24 cellular contexts compared by ENCODE assay signal in genomic region chr10:47333532-47333931, GRCh38. TPM values are rescaled to one million over a fixed set of nuclear protein-coding genes. Genes with fewer than 3 reads are reported as not detected.
A peak's percentile ranks its signal among the peaks of the same experiment; 100 is the strongest.
DNase-seq lines count a peak whose midpoint lies in the region; ATAC-seq, FAIRE-seq and TF ChIP-seq lines count a peak whose summit lies in the region.
"Had no signal": no experiment of that assay in that cellular context is flagged by ENCODE, and none has a peak within 500 bp of the region (broad histone marks: within the 10 kb centered on the region; RNA-seq: fewer than 3 reads in every experiment).

No MANE protein-coding gene starts in this region.

- WGBS in HepG2 (ENCODE audit: low lambda C conversion rate) = 2% methylated on average over 6 of the region's 6 CpGs
- WGBS in right lobe of liver (ENCODE audit: insufficient coverage, low coverage, low lambda C conversion rate, missing lambda C conversion rate) = 75% methylated on average over 6 of the region's 6 CpGs

- H3K79me2 ChIP-seq in HepG2 (ENCODE audit: insufficient read depth, low read length) (no peaks in the 10 kb centered on the region), osteoblast (ENCODE audit: insufficient read depth, low read length) (no peaks in the 10 kb centered on the region)

- no peak for TF ChIP-seq CTCF in HepG2 (CRISPR knock-in tag; IDR thresholded peaks at IDR 0.05)
- TF ChIP-seq CTCF in right lobe of liver (IDR thresholded peaks at IDR 0.05) = no peak
- no peak for TF ChIP-seq CTCF in chondrocyte (IDR thresholded peaks at IDR 0.05)
- TF ChIP-seq CTCF in osteoblast (IDR thresholded peaks at IDR 0.05; ENCODE audit: extremely low read depth, low read depth, low read length) = no peak

- no peak for TF ChIP-seq RAD21 in HepG2 (CRISPR knock-in tag; IDR thresholded peaks at IDR 0.05)

- no peaks in the 10 kb centered on the region for H3K36me3 ChIP-seq in HepG2 (replicated peaks in 1 of 2; ENCODE audit: control insufficient read depth in 1 of 2, insufficient read depth in 2 of 2, low read length in 2 of 2)
- H3K36me3 ChIP-seq in right lobe of liver = no peaks in the 10 kb centered on the region
- H3K36me3 ChIP-seq in osteoblast (ENCODE audit: insufficient read depth, low read length) = no peaks in the 10 kb centered on the region
- H3K36me3 ChIP-seq: HAP-1 had no signal

- H3K4me3 ChIP-seq in HepG2 (replicated peaks in 1 of 3; ENCODE audit: insufficient read depth in 1 of 3, low read depth in 2 of 3, low read length in 3 of 3) (no peak overlapping the region), right lobe of liver (no peak overlapping the region), osteoblast (ENCODE audit: insufficient read depth, low read length) (no peak overlapping the region)
- H3K4me3 ChIP-seq: HAP-1 had no signal

- H3K27ac Mint-ChIP-seq in chondrocyte (ENCODE audit: unreplicated experiment) = no peak overlapping the region
- H3K27ac Mint-ChIP-seq: CD4-positive, alpha-beta memory T cell; HFFc6 had no signal

- intact Hi-C loops in HepG2 (cut with micrococcal nuclease; ENCODE audit: unreplicated experiment) = no loop called here
- intact Hi-C loops in right lobe of liver (cut with DNase I) = no loop called here

- H3K9me3 Mint-ChIP-seq in chondrocyte (ENCODE audit: low read depth) = no peaks in the 10 kb centered on the region
- H3K9me3 Mint-ChIP-seq: CD4-positive, alpha-beta memory T cell; HFFc6 had no signal

- peaks cover 2% of the 10 kb centered on the region for H3K4me1 Mint-ChIP-seq in chondrocyte (ENCODE audit: low read depth)
- H3K4me1 Mint-ChIP-seq: CD4-positive, alpha-beta memory T cell had no signal

- no TSS peak for BruUV-seq in HepG2 (replicated peaks; lab: Mats Ljungman, UMichigan)

- CTCF ChIA-PET in HepG2 (lab: Yijun Ruan, JAX; ENCODE audit: low intra/inter-chr PET ratio, low total read pairs) = no interaction called here

- TF ChIP-seq POLR2A in HepG2 (IDR thresholded peaks at IDR 0.05; ENCODE audit: insufficient read depth in 1 of 2, low read depth in 2 of 2, low read length in 2 of 2) = no peak
- no peak for TF ChIP-seq POLR2A in right lobe of liver (IDR thresholded peaks at IDR 0.05)

- no peak for FAIRE-seq in HepG2 (lab: Jason Lieb, UNC)
- FAIRE-seq: GM12891, GM18507, H54 had no signal

- no peak overlapping the region for H3K9ac ChIP-seq in HepG2 (ENCODE audit: insufficient read depth, low read depth, low read length)

- peaks cover 8% of the 10 kb centered on the region; the same call in 1 of the 2 replicates for H3K4me1 ChIP-seq in HepG2 (ENCODE audit: insufficient read depth, low read length)
- peaks cover 0 to 12% (median 5%) of the 10 kb centered on the region in 4 donors for H3K4me1 ChIP-seq in right lobe of liver
- H3K4me1 ChIP-seq in osteoblast (ENCODE audit: insufficient read depth, low read length) = no peaks in the 10 kb centered on the region
- H3K4me1 ChIP-seq: HAP-1 had no signal

- TF ChIP-seq EP300 in HepG2 (IDR thresholded peaks at IDR 0.05; ENCODE audit: low read depth in 2 of 2, low read length in 2 of 2) (no peak), HepG2 (CRISPR knock-in tag; IDR thresholded peaks at IDR 0.05; ENCODE audit: borderline replicate concordance) (no peak)

- no peak for DNase-seq in HepG2 (ENCODE audit: low spot score)
- no peak for DNase-seq in right lobe of liver
- peak; percentile 26 for DNase-seq in chondrocyte (ENCODE audit: low spot score)
- DNase-seq in osteoblast (ENCODE audit: insufficient read length, low spot score, missing footprints) = peak; percentile 35
- DNase-seq in inferior parietal cortex (ENCODE audit: extremely low spot score) = no peak
- DNase-seq in NCI-H446 treated with DMSO at 0.1 percent for 48 hours (lab: John Stamatoyannopoulos, UW) = no peak
- DNase-seq: C1 segment of cervical spinal cord; Calu3; CD4-positive, alpha-beta memory T cell; COR-L47; DMS53; DMS79 treated with DMSO at 0.1 percent for 48 hours; GF-D8; GOT3; HFFc6 had no signal

- POLR2A ChIA-PET in HepG2 (lab: Yijun Ruan, JAX) = no interaction called here

- H3K27me3 ChIP-seq in HepG2 (ENCODE audit: control insufficient read depth in 1 of 2, insufficient read depth in 2 of 2, low read length in 2 of 2) (0 out of 5 replicates have a peak, but pooled peaks cover 0 to 6% of the 10 kb centered on the region in 2 experiments), right lobe of liver (no peaks in the 10 kb centered on the region), osteoblast (ENCODE audit: insufficient read depth, low read length) (peaks cover 22% of the 10 kb centered on the region)

- peaks cover 25% of the 10 kb centered on the region for H3K27me3 Mint-ChIP-seq in chondrocyte (ENCODE audit: low read depth)

- in situ Hi-C loops in HepG2 (cut with HindIII; ENCODE audit: extremely low pct_ligation_motif_present, low pct_unique_long_range_greater_than_20kb) = no loop called here

- H4K20me1 ChIP-seq in HepG2 (ENCODE audit: insufficient read depth, low read length) (no peaks in the 10 kb centered on the region), osteoblast (ENCODE audit: insufficient read depth, low read length) (no peaks in the 10 kb centered on the region)

- H3K27ac ChIP-seq in HepG2 (ENCODE audit: extremely low read length, insufficient read depth, low read length) (no peak overlapping the region), right lobe of liver (no peak overlapping the region), osteoblast (ENCODE audit: low read depth, low read length) (no peak overlapping the region)

- no peak overlapping the region for H2AFZ ChIP-seq in HepG2 (ENCODE audit: low read length)
- no peak overlapping the region for H2AFZ ChIP-seq in osteoblast (ENCODE audit: low read length)

- no peaks in the 10 kb centered on the region for H3K36me3 Mint-ChIP-seq in chondrocyte (ENCODE audit: low read depth)
- H3K36me3 Mint-ChIP-seq: CD4-positive, alpha-beta memory T cell had no signal

- H3K4me2 ChIP-seq in HepG2 (ENCODE audit: low read depth, low read length) (no peak overlapping the region), osteoblast (ENCODE audit: insufficient read depth, low read length) (no peak overlapping the region)

- ATAC-seq in HepG2 = no peak
- no peak for ATAC-seq in right lobe of liver

- no peak overlapping the region for H3K4me3 Mint-ChIP-seq in chondrocyte (ENCODE audit: unreplicated experiment)
- H3K4me3 Mint-ChIP-seq: CD4-positive, alpha-beta memory T cell; HFFc6 had no signal

- H3K9me3 ChIP-seq in HepG2 (ENCODE audit: low read length) (no peaks in the 10 kb centered on the region), right lobe of liver (no peaks in the 10 kb centered on the region), osteoblast (ENCODE audit: low read depth, low read length) (no peaks in the 10 kb centered on the region)
- H3K9me3 ChIP-seq: HAP-1 had no signal

RNA-seq across cellular contexts. Expression of gene GDF2, which starts 11.3 kb away (rescaled TPM):
- total RNA-seq in HepG2 (2016; rRNA removed; fragmentation: Illumina TruSeq; extraction: Trizol) = not detected in 2 replicates
- total RNA-seq in HepG2 (2016; cell fraction: cytosol; rRNA removed; fragmentation: Illumina TruSeq; extraction: Trizol; ENCODE audit: low read depth) = not detected in 2 replicates
- not detected in 2 replicates for total RNA-seq in HepG2 (2016; cell fraction: insoluble cytoplasmic fraction; rRNA removed; fragmentation: Illumina TruSeq; extraction: Trizol)
- total RNA-seq in HepG2 (2016; cell fraction: membrane; rRNA removed; fragmentation: Illumina TruSeq; extraction: Trizol) = not detected in 2 replicates
- not detected in 2 replicates for total RNA-seq in HepG2 (2016; cell fraction: nucleus; rRNA removed; fragmentation: Illumina TruSeq; extraction: Trizol)
- not detected in 2 replicates for polyA plus RNA-seq in HepG2 (2011; rRNA removed)
- not detected in 2 replicates for polyA plus RNA-seq in HepG2 (2011; cell fraction: cytosol; rRNA removed)
- polyA plus RNA-seq in HepG2 (2011; cell fraction: nucleus; rRNA removed) = not detected in 2 replicates
- not detected in 2 replicates for polyA plus RNA-seq in HepG2 (2012)
- not detected in 2 replicates for polyA plus RNA-seq in HepG2 (2016; cell fraction: cytosol; fragmentation: Illumina TruSeq; extraction: Trizol; ENCODE audit: low read depth)
- polyA plus RNA-seq in HepG2 (2016; cell fraction: insoluble cytoplasmic fraction; fragmentation: Illumina TruSeq; extraction: Trizol; ENCODE audit: low read depth) = not detected in 2 replicates
- polyA plus RNA-seq in HepG2 (2016; cell fraction: membrane; fragmentation: Illumina TruSeq; extraction: Trizol; ENCODE audit: low read depth) = not detected in 2 replicates
- not detected in 2 replicates for polyA plus RNA-seq in HepG2 (2016; cell fraction: nucleus; fragmentation: Illumina TruSeq; extraction: Trizol; ENCODE audit: insufficient read depth, low read depth)
- polyA minus RNA-seq in HepG2 (2011; rRNA and poly(A)+ RNA removed; ENCODE audit: low replicate concordance) = not detected in 2 replicates
- polyA minus RNA-seq in HepG2 (2011; cell fraction: cytosol; rRNA and poly(A)+ RNA removed) = not detected in 2 replicates
- not detected in 2 replicates for polyA minus RNA-seq in HepG2 (2011; cell fraction: nucleus; rRNA and poly(A)+ RNA removed)
- total RNA-seq in right lobe of liver = 10 to 100 TPM in 3 of 6 experiments, 1 to 10 TPM in 3; 4.5 to 15.9 (median 9.7) TPM
- not detected in 3 replicates for total RNA-seq in chondrocyte
- not detected in 2 replicates for total RNA-seq in osteoblast
- total RNA-seq: A172; A673; Calu3; CD4-positive, alpha-beta memory T cell; Daoy; G401; HFFc6 had no signal
- polyA plus RNA-seq: BJ; CD4-positive, alpha-beta memory T cell had no signal

RNA-seq across cellular contexts. Expression of gene RBP3, which starts 14.6 kb away (rescaled TPM):
- not detected in 2 replicates for total RNA-seq in HepG2 (2016; rRNA removed; fragmentation: Illumina TruSeq; extraction: Trizol)
- total RNA-seq in HepG2 (2016; cell fraction: cytosol; rRNA removed; fragmentation: Illumina TruSeq; extraction: Trizol; ENCODE audit: low read depth) = not detected in 2 replicates
- not detected in 2 replicates for total RNA-seq in HepG2 (2016; cell fraction: insoluble cytoplasmic fraction; rRNA removed; fragmentation: Illumina TruSeq; extraction: Trizol)
- total RNA-seq in HepG2 (2016; cell fraction: membrane; rRNA removed; fragmentation: Illumina TruSeq; extraction: Trizol) = not detected in 2 replicates
- total RNA-seq in HepG2 (2016; cell fraction: nucleus; rRNA removed; fragmentation: Illumina TruSeq; extraction: Trizol) = not detected in 2 replicates
- not detected in 2 replicates for polyA plus RNA-seq in HepG2 (2011; rRNA removed)
- polyA plus RNA-seq in HepG2 (2011; cell fraction: cytosol; rRNA removed) = not detected in 2 replicates
- not detected in 2 replicates for polyA plus RNA-seq in HepG2 (2011; cell fraction: nucleus; rRNA removed)
- polyA plus RNA-seq in HepG2 (2012) = not detected in 2 replicates
- not detected in 2 replicates for polyA plus RNA-seq in HepG2 (2016; cell fraction: cytosol; fragmentation: Illumina TruSeq; extraction: Trizol; ENCODE audit: low read depth)
- not detected in 2 replicates for polyA plus RNA-seq in HepG2 (2016; cell fraction: insoluble cytoplasmic fraction; fragmentation: Illumina TruSeq; extraction: Trizol; ENCODE audit: low read depth)
- not detected in 2 replicates for polyA plus RNA-seq in HepG2 (2016; cell fraction: membrane; fragmentation: Illumina TruSeq; extraction: Trizol; ENCODE audit: low read depth)
- not detected in 2 replicates for polyA plus RNA-seq in HepG2 (2016; cell fraction: nucleus; fragmentation: Illumina TruSeq; extraction: Trizol; ENCODE audit: insufficient read depth, low read depth)
- polyA minus RNA-seq in HepG2 (2011; rRNA and poly(A)+ RNA removed; ENCODE audit: low replicate concordance) = 0.07 TPM in 1 of 2 replicates, not detected in the other
- not detected in 2 replicates for polyA minus RNA-seq in HepG2 (2011; cell fraction: cytosol; rRNA and poly(A)+ RNA removed)
- not detected in 2 replicates for polyA minus RNA-seq in HepG2 (2011; cell fraction: nucleus; rRNA and poly(A)+ RNA removed)
- not detected for total RNA-seq in right lobe of liver
- total RNA-seq in chondrocyte = not detected in 3 replicates
- total RNA-seq in osteoblast = not detected in 2 replicates
- total RNA-seq: A172; A673; Calu3; CD4-positive, alpha-beta memory T cell; Daoy; G401; HFFc6 had no signal
- polyA plus RNA-seq: BJ; CD4-positive, alpha-beta memory T cell had no signal

RNA-seq across cellular contexts. Expression of gene GDF10, which starts 33.5 kb away (rescaled TPM):
- not detected in 2 replicates for total RNA-seq in HepG2 (2016; rRNA removed; fragmentation: Illumina TruSeq; extraction: Trizol)
- not detected in 2 replicates for total RNA-seq in HepG2 (2016; cell fraction: cytosol; rRNA removed; fragmentation: Illumina TruSeq; extraction: Trizol; ENCODE audit: low read depth)
- 0.13 TPM in 1 of 2 replicates, not detected in the other for total RNA-seq in HepG2 (2016; cell fraction: insoluble cytoplasmic fraction; rRNA removed; fragmentation: Illumina TruSeq; extraction: Trizol)
- 0.07 TPM in 1 of 2 replicates, not detected in the other for total RNA-seq in HepG2 (2016; cell fraction: membrane; rRNA removed; fragmentation: Illumina TruSeq; extraction: Trizol)
- total RNA-seq in HepG2 (2016; cell fraction: nucleus; rRNA removed; fragmentation: Illumina TruSeq; extraction: Trizol) = 0.19 TPM in 1 of 2 replicates, not detected in the other
- polyA plus RNA-seq in HepG2 (2011; rRNA removed) = 0.03 TPM in 1 of 2 replicates, not detected in the other
- not detected in 2 replicates for polyA plus RNA-seq in HepG2 (2011; cell fraction: cytosol; rRNA removed)
- polyA plus RNA-seq in HepG2 (2011; cell fraction: nucleus; rRNA removed) = not detected in 2 replicates
- polyA plus RNA-seq in HepG2 (2012) = not detected in 2 replicates
- not detected in 2 replicates for polyA plus RNA-seq in HepG2 (2016; cell fraction: cytosol; fragmentation: Illumina TruSeq; extraction: Trizol; ENCODE audit: low read depth)
- not detected in 2 replicates for polyA plus RNA-seq in HepG2 (2016; cell fraction: insoluble cytoplasmic fraction; fragmentation: Illumina TruSeq; extraction: Trizol; ENCODE audit: low read depth)
- not detected in 2 replicates for polyA plus RNA-seq in HepG2 (2016; cell fraction: membrane; fragmentation: Illumina TruSeq; extraction: Trizol; ENCODE audit: low read depth)
- 0.18 and 0.19 TPM in 2 replicates for polyA plus RNA-seq in HepG2 (2016; cell fraction: nucleus; fragmentation: Illumina TruSeq; extraction: Trizol; ENCODE audit: insufficient read depth, low read depth)
- polyA minus RNA-seq in HepG2 (2011; rRNA and poly(A)+ RNA removed; ENCODE audit: low replicate concordance) = not detected in 2 replicates
- polyA minus RNA-seq in HepG2 (2011; cell fraction: cytosol; rRNA and poly(A)+ RNA removed) = not detected in 2 replicates
- polyA minus RNA-seq in HepG2 (2011; cell fraction: nucleus; rRNA and poly(A)+ RNA removed) = not detected in 2 replicates
- not detected for total RNA-seq in right lobe of liver
- total RNA-seq in chondrocyte = 0.31 to 3.2 TPM (median 0.67 TPM) in 3 replicates
- under 0.01 TPM in 2 replicates for total RNA-seq in osteoblast
- total RNA-seq: A172, Calu3, G401, HFFc6 had no signal
- polyA plus RNA-seq: BJ had no signal

RNA-seq across cellular contexts. Expression of gene ZNF488, which starts 50.6 kb away (rescaled TPM):
- 0.13 and 0.17 TPM in 2 replicates for total RNA-seq in HepG2 (2016; rRNA removed; fragmentation: Illumina TruSeq; extraction: Trizol)
- total RNA-seq in HepG2 (2016; cell fraction: cytosol; rRNA removed; fragmentation: Illumina TruSeq; extraction: Trizol; ENCODE audit: low read depth) = not detected in 2 replicates
- total RNA-seq in HepG2 (2016; cell fraction: insoluble cytoplasmic fraction; rRNA removed; fragmentation: Illumina TruSeq; extraction: Trizol) = 0.11 and 0.18 TPM in 2 replicates
- total RNA-seq in HepG2 (2016; cell fraction: membrane; rRNA removed; fragmentation: Illumina TruSeq; extraction: Trizol) = 0.09 and 0.10 TPM in 2 replicates
- total RNA-seq in HepG2 (2016; cell fraction: nucleus; rRNA removed; fragmentation: Illumina TruSeq; extraction: Trizol) = 0.09 TPM in 2 replicates
- polyA plus RNA-seq in HepG2 (2011; rRNA removed) = 0.10 and 0.15 TPM in 2 replicates
- polyA plus RNA-seq in HepG2 (2011; cell fraction: cytosol; rRNA removed) = 0.09 TPM in 2 replicates
- 0.17 and 0.18 TPM in 2 replicates for polyA plus RNA-seq in HepG2 (2011; cell fraction: nucleus; rRNA removed)
- polyA plus RNA-seq in HepG2 (2012) = 0.13 and 0.17 TPM in 2 replicates
- polyA plus RNA-seq in HepG2 (2016; cell fraction: cytosol; fragmentation: Illumina TruSeq; extraction: Trizol; ENCODE audit: low read depth) = not detected in 2 replicates
- polyA plus RNA-seq in HepG2 (2016; cell fraction: insoluble cytoplasmic fraction; fragmentation: Illumina TruSeq; extraction: Trizol; ENCODE audit: low read depth) = 0.22 and 0.45 TPM in 2 replicates
- polyA plus RNA-seq in HepG2 (2016; cell fraction: membrane; fragmentation: Illumina TruSeq; extraction: Trizol; ENCODE audit: low read depth) = 0.07 and 0.12 TPM in 2 replicates
- 0.21 TPM in 1 of 2 replicates, not detected in the other for polyA plus RNA-seq in HepG2 (2016; cell fraction: nucleus; fragmentation: Illumina TruSeq; extraction: Trizol; ENCODE audit: insufficient read depth, low read depth)
- polyA minus RNA-seq in HepG2 (2011; rRNA and poly(A)+ RNA removed; ENCODE audit: low replicate concordance) = 0.34 and 2.9 TPM in 2 replicates
- polyA minus RNA-seq in HepG2 (2011; cell fraction: cytosol; rRNA and poly(A)+ RNA removed) = not detected in 2 replicates
- polyA minus RNA-seq in HepG2 (2011; cell fraction: nucleus; rRNA and poly(A)+ RNA removed) = 0.12 TPM in 1 of 2 replicates, not detected in the other
- not detected for total RNA-seq in right lobe of liver
- 0.10 to 1.1 TPM (median 0.17 TPM) in 3 replicates for total RNA-seq in chondrocyte
- under 0.01 and 0.29 TPM in 2 replicates for total RNA-seq in osteoblast
- total RNA-seq: CD4-positive, alpha-beta memory T cell; G401 had no signal

Comparison
In these comparisons a context has a peak if more than half of its experiments do, and no peak if none do; other contexts are left out.
1. DNase-seq: peak in chondrocyte (single experiment) and osteoblast (single experiment); none in HepG2 (single experiment), right lobe of liver (0 of 3), inferior parietal cortex (single experiment) and NCI-H446 treated with DMSO at 0.1 percent for 48 hours (single experiment).